ENCODE assay signal across 1 cellular context in the genomic region with DNA sequence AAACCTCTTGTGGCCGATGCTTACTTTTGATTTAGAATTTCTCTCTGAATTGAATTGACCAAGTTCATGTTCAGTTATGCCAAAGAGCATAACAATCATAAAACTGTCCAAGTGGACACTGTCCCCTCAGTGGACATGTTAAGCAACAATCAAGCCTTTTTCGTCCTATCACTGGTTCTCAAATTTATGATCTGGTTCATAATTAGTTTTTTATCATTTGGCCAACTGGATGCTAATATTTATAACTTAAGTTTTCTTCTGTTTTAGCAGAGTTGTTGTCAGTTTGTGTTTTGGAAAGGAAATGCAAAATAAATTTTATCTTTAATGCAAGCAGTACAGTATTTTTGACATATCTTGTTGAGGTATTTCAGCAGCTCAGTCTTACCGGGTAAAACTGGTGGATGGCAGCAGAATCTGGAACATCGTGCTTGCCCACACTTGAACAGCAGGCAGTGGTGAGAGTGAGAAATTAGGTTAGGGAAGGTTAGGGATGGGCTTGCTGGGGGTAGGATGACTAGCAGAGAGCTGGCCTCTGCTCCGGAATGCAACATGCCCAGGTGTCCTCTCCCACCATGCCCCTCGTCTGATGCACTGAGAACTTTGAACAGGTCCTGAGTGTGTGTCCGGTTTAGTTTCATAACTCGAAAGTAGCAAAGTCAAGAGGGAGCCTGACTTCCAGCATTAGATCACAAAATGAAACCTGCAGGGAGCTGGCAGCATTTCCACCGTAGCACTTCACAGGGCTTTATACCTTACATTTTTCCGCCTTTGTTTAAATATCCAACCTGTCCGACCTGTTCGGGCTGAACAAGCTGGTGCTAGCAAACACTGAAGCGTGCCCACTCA.
TF ChIP-seq lines count a peak whose summit lies in the region.

No MANE protein-coding gene starts in this region.

TF ChIP-seq in K562, 482 proteins besides CTCF, POLR2A, EP300 and RAD21 (continued from another document and continues in another):
- TF ChIP-seq MEF2A (IDR thresholded peaks at IDR 0.05; ENCODE audit: control insufficient read depth, low read depth, low read length) (no peak), ZNF75A (CRISPR knock-in tag; IDR thresholded peaks at IDR 0.05) (no peak), FIP1L1 (IDR thresholded peaks at IDR 0.05; ENCODE audit: low read depth, low read length, poor library complexity, severe bottlenecking) (no peak), CHCHD3 (CRISPR knock-in tag; IDR thresholded peaks at IDR 0.05) (no peak), HLTF (IDR thresholded peaks at IDR 0.05) (no peak), KLF6 (CRISPR knock-in tag; IDR thresholded peaks at IDR 0.05; ENCODE audit: borderline replicate concordance) (no peak), FOXP1 (CRISPR knock-in tag; IDR thresholded peaks at IDR 0.05) (no peak), SUPT5H (IDR thresholded peaks at IDR 0.05) (peak; percentile 9), BCOR (IDR thresholded peaks at IDR 0.05) (no peak), HMG20B (CRISPR knock-in tag; IDR thresholded peaks at IDR 0.05) (no peak), ATF7 (IDR thresholded peaks at IDR 0.05) (no peak), MXI1 (IDR thresholded peaks at IDR 0.05; ENCODE audit: low read depth, low read length) (0 out of 2 replicates have a peak, but pooled peaks have one; percentile 10), ZNF79 (CRISPR knock-in tag; IDR thresholded peaks at IDR 0.05; ENCODE audit: low read depth) (no peak), HIVEP1 (CRISPR knock-in tag; IDR thresholded peaks at IDR 0.05) (no peak), TAF9B (IDR thresholded peaks at IDR 0.05; ENCODE audit: partially characterized antibody) (no peak), SMARCA5 (IDR thresholded peaks at IDR 0.05) (no peak), PPARD (CRISPR knock-in tag; IDR thresholded peaks at IDR 0.05) (no peak), ZNF121 (CRISPR knock-in tag; conservative IDR thresholded peaks at IDR 0.05) (no peak), TCF3 (CRISPR knock-in tag; IDR thresholded peaks at IDR 0.05) (no peak), FOXK1 (CRISPR knock-in tag; IDR thresholded peaks at IDR 0.05; ENCODE audit: borderline replicate concordance) (no peak)
- TF ChIP-seq, protein P1, sequence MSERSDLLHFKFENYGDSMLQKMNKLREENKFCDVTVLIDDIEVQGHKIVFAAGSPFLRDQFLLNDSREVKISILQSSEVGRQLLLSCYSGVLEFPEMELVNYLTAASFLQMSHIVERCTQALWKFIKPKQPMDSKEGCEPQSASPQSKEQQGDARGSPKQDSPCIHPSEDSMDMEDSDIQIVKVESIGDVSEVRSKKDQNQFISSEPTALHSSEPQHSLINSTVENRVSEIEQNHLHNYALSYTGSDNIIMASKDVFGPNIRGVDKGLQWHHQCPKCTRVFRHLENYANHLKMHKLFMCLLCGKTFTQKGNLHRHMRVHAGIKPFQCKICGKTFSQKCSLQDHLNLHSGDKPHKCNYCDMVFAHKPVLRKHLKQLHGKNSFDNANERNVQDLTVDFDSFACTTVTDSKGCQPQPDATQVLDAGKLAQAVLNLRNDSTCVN (CRISPR knock-in tag; IDR thresholded peaks at IDR 0.05): no peak
- TF ChIP-seq, protein P2, sequence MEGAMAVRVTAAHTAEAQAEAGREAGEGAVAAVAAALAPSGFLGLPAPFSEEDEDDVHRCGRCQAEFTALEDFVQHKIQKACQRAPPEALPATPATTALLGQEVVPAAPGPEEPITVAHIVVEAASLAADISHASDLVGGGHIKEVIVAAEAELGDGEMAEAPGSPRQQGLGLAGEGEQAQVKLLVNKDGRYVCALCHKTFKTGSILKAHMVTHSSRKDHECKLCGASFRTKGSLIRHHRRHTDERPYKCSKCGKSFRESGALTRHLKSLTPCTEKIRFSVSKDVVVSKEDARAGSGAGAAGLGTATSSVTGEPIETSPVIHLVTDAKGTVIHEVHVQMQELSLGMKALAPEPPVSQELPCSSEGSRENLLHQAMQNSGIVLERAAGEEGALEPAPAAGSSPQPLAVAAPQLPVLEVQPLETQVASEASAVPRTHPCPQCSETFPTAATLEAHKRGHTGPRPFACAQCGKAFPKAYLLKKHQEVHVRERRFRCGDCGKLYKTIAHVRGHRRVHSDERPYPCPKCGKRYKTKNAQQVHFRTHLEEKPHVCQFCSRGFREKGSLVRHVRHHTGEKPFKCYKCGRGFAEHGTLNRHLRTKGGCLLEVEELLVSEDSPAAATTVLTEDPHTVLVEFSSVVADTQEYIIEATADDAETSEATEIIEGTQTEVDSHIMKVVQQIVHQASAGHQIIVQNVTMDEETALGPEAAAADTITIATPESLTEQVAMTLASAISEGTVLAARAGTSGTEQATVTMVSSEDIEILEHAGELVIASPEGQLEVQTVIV (CRISPR knock-in tag; IDR thresholded peaks at IDR 0.05; ENCODE audit: borderline replicate concordance): no peak
- TF ChIP-seq, protein P3, sequence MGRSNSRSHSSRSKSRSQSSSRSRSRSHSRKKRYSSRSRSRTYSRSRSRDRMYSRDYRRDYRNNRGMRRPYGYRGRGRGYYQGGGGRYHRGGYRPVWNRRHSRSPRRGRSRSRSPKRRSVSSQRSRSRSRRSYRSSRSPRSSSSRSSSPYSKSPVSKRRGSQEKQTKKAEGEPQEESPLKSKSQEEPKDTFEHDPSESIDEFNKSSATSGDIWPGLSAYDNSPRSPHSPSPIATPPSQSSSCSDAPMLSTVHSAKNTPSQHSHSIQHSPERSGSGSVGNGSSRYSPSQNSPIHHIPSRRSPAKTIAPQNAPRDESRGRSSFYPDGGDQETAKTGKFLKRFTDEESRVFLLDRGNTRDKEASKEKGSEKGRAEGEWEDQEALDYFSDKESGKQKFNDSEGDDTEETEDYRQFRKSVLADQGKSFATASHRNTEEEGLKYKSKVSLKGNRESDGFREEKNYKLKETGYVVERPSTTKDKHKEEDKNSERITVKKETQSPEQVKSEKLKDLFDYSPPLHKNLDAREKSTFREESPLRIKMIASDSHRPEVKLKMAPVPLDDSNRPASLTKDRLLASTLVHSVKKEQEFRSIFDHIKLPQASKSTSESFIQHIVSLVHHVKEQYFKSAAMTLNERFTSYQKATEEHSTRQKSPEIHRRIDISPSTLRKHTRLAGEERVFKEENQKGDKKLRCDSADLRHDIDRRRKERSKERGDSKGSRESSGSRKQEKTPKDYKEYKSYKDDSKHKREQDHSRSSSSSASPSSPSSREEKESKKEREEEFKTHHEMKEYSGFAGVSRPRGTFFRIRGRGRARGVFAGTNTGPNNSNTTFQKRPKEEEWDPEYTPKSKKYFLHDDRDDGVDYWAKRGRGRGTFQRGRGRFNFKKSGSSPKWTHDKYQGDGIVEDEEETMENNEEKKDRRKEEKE (IDR thresholded peaks at IDR 0.05; ENCODE audit: borderline replicate concordance in 1 of 2, control insufficient read depth in 1 of 2, low read depth in 2 of 2, low read length in 1 of 2): no peak
- TF ChIP-seq, protein P4, sequence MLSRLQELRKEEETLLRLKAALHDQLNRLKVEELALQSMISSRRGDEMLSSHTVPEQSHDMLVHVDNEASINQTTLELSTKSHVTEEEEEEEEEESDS (CRISPR knock-in tag; IDR thresholded peaks at IDR 0.05): no peak
- TF ChIP-seq, protein P5, sequence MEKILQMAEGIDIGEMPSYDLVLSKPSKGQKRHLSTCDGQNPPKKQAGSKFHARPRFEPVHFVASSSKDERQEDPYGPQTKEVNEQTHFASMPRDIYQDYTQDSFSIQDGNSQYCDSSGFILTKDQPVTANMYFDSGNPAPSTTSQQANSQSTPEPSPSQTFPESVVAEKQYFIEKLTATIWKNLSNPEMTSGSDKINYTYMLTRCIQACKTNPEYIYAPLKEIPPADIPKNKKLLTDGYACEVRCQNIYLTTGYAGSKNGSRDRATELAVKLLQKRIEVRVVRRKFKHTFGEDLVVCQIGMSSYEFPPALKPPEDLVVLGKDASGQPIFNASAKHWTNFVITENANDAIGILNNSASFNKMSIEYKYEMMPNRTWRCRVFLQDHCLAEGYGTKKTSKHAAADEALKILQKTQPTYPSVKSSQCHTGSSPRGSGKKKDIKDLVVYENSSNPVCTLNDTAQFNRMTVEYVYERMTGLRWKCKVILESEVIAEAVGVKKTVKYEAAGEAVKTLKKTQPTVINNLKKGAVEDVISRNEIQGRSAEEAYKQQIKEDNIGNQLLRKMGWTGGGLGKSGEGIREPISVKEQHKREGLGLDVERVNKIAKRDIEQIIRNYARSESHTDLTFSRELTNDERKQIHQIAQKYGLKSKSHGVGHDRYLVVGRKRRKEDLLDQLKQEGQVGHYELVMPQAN (IDR thresholded peaks at IDR 0.05; ENCODE audit: borderline replicate concordance): no peak; the same call in 1 of the 2 replicates
- TF ChIP-seq, protein P6, sequence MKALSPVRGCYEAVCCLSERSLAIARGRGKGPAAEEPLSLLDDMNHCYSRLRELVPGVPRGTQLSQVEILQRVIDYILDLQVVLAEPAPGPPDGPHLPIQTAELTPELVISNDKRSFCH (CRISPR knock-in tag; IDR thresholded peaks at IDR 0.05): no peak
- TF ChIP-seq, protein P6 (tag; IDR thresholded peaks at IDR 0.05): 0 out of 2 replicates have a peak, but pooled peaks have one; percentile 35
- TF ChIP-seq, protein P7, sequence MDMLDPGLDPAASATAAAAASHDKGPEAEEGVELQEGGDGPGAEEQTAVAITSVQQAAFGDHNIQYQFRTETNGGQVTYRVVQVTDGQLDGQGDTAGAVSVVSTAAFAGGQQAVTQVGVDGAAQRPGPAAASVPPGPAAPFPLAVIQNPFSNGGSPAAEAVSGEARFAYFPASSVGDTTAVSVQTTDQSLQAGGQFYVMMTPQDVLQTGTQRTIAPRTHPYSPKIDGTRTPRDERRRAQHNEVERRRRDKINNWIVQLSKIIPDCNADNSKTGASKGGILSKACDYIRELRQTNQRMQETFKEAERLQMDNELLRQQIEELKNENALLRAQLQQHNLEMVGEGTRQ (CRISPR knock-in tag; IDR thresholded peaks at IDR 0.05): no peak
- TF ChIP-seq, protein P8, sequence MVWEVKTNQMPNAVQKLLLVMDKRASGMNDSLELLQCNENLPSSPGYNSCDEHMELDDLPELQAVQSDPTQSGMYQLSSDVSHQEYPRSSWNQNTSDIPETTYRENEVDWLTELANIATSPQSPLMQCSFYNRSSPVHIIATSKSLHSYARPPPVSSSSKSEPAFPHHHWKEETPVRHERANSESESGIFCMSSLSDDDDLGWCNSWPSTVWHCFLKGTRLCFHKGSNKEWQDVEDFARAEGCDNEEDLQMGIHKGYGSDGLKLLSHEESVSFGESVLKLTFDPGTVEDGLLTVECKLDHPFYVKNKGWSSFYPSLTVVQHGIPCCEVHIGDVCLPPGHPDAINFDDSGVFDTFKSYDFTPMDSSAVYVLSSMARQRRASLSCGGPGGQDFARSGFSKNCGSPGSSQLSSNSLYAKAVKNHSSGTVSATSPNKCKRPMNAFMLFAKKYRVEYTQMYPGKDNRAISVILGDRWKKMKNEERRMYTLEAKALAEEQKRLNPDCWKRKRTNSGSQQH (CRISPR knock-in tag; IDR thresholded peaks at IDR 0.05): no peak
- TF ChIP-seq, protein P9, sequence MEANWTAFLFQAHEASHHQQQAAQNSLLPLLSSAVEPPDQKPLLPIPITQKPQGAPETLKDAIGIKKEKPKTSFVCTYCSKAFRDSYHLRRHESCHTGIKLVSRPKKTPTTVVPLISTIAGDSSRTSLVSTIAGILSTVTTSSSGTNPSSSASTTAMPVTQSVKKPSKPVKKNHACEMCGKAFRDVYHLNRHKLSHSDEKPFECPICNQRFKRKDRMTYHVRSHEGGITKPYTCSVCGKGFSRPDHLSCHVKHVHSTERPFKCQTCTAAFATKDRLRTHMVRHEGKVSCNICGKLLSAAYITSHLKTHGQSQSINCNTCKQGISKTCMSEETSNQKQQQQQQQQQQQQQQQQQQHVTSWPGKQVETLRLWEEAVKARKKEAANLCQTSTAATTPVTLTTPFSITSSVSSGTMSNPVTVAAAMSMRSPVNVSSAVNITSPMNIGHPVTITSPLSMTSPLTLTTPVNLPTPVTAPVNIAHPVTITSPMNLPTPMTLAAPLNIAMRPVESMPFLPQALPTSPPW (CRISPR knock-in tag; IDR thresholded peaks at IDR 0.05): no peak
- TF ChIP-seq, protein P10, sequence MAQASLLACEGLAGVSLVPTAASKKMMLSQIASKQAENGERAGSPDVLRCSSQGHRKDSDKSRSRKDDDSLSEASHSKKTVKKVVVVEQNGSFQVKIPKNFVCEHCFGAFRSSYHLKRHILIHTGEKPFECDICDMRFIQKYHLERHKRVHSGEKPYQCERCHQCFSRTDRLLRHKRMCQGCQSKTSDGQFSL (CRISPR knock-in tag; IDR thresholded peaks at IDR 0.05): no peak; the same call in 1 of the 2 replicates
- TF ChIP-seq, protein P10 (tag; IDR thresholded peaks at IDR 0.05): no peak
- TF ChIP-seq, protein P11, sequence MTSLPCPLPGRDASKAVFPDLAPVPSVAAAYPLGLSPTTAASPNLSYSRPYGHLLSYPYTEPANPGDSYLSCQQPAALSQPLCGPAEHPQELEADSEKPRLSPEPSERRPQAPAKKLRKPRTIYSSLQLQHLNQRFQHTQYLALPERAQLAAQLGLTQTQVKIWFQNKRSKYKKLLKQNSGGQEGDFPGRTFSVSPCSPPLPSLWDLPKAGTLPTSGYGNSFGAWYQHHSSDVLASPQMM (CRISPR knock-in tag; IDR thresholded peaks at IDR 0.05): no peak
- TF ChIP-seq, protein P12, sequence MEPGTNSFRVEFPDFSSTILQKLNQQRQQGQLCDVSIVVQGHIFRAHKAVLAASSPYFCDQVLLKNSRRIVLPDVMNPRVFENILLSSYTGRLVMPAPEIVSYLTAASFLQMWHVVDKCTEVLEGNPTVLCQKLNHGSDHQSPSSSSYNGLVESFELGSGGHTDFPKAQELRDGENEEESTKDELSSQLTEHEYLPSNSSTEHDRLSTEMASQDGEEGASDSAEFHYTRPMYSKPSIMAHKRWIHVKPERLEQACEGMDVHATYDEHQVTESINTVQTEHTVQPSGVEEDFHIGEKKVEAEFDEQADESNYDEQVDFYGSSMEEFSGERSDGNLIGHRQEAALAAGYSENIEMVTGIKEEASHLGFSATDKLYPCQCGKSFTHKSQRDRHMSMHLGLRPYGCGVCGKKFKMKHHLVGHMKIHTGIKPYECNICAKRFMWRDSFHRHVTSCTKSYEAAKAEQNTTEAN (CRISPR knock-in tag; IDR thresholded peaks at IDR 0.05): no peak
- TF ChIP-seq, protein P13, sequence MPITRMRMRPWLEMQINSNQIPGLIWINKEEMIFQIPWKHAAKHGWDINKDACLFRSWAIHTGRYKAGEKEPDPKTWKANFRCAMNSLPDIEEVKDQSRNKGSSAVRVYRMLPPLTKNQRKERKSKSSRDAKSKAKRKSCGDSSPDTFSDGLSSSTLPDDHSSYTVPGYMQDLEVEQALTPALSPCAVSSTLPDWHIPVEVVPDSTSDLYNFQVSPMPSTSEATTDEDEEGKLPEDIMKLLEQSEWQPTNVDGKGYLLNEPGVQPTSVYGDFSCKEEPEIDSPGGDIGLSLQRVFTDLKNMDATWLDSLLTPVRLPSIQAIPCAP (CRISPR knock-in tag; IDR thresholded peaks at IDR 0.05; ENCODE audit: borderline replicate concordance): no peak
- TF ChIP-seq, protein P14, sequence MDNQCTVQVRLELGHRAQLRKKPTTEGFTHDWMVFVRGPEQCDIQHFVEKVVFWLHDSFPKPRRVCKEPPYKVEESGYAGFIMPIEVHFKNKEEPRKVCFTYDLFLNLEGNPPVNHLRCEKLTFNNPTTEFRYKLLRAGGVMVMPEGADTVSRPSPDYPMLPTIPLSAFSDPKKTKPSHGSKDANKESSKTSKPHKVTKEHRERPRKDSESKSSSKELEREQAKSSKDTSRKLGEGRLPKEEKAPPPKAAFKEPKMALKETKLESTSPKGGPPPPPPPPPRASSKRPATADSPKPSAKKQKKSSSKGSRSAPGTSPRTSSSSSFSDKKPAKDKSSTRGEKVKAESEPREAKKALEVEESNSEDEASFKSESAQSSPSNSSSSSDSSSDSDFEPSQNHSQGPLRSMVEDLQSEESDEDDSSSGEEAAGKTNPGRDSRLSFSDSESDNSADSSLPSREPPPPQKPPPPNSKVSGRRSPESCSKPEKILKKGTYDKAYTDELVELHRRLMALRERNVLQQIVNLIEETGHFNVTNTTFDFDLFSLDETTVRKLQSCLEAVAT (IDR thresholded peaks at IDR 0.05): peak; percentile 62 to 84; a peak in 3 of 4 replicates
